In the genomic region with DNA sequence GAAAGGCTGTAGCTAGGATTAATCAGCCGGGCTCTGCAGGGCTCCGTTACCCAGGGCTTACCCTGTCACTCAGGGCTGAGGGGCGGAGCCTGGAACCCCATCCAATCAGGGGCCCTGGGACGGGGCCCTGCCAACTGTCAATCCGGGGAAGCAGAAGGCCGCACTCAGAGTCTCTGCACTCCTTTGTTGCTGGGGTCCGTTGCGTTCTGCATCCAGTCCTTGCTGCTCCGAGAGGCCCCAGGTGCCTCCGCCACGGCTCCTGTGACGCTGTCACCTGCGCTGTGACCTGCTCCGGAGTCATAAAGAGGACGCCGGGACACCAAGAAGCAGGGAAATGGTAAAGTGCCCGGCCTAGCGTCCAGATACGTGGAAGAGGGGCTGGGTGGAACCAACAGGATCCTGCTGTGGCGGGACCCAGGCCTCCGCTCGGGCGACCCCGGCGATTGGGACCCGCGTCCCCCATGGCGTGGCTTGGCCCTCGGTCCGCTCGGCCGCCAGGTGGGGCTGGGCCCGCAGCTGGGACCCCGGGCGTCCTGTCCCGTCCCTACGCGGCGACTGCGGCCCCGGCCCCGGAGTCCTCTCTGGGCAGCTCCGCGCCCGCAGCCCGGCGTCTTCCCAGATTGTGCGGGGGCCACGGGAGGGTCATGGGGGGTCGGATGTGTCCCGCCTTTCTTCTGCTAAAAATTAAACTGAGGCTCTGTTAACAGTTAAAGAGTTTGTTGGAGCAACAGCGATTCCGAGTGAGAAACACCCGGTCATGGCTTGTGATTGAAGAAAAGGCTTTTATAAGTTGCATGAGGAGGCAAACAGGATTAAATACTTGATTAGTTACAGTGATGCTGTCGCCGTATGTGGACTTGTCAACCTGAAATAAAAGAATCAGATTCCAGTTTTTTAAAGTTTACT, we compare ENCODE assay signal across 1 cellular context.
TF ChIP-seq lines count a peak whose summit lies in the region.

A gene (plus strand): TSS at position 133 of the 906 bp plus-strand sequence. CDS start 7,431 bp downstream, outside the sequence.

TF ChIP-seq in HepG2, 621 proteins besides CTCF, POLR2A, EP300 and RAD21 (continued from another document and continues in another):
- TF ChIP-seq, protein P1, sequence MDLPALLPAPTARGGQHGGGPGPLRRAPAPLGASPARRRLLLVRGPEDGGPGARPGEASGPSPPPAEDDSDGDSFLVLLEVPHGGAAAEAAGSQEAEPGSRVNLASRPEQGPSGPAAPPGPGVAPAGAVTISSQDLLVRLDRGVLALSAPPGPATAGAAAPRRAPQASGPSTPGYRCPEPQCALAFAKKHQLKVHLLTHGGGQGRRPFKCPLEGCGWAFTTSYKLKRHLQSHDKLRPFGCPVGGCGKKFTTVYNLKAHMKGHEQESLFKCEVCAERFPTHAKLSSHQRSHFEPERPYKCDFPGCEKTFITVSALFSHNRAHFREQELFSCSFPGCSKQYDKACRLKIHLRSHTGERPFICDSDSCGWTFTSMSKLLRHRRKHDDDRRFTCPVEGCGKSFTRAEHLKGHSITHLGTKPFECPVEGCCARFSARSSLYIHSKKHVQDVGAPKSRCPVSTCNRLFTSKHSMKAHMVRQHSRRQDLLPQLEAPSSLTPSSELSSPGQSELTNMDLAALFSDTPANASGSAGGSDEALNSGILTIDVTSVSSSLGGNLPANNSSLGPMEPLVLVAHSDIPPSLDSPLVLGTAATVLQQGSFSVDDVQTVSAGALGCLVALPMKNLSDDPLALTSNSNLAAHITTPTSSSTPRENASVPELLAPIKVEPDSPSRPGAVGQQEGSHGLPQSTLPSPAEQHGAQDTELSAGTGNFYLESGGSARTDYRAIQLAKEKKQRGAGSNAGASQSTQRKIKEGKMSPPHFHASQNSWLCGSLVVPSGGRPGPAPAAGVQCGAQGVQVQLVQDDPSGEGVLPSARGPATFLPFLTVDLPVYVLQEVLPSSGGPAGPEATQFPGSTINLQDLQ (CRISPR knock-in tag; IDR thresholded peaks at IDR 0.05): no peak
- TF ChIP-seq, protein P2, sequence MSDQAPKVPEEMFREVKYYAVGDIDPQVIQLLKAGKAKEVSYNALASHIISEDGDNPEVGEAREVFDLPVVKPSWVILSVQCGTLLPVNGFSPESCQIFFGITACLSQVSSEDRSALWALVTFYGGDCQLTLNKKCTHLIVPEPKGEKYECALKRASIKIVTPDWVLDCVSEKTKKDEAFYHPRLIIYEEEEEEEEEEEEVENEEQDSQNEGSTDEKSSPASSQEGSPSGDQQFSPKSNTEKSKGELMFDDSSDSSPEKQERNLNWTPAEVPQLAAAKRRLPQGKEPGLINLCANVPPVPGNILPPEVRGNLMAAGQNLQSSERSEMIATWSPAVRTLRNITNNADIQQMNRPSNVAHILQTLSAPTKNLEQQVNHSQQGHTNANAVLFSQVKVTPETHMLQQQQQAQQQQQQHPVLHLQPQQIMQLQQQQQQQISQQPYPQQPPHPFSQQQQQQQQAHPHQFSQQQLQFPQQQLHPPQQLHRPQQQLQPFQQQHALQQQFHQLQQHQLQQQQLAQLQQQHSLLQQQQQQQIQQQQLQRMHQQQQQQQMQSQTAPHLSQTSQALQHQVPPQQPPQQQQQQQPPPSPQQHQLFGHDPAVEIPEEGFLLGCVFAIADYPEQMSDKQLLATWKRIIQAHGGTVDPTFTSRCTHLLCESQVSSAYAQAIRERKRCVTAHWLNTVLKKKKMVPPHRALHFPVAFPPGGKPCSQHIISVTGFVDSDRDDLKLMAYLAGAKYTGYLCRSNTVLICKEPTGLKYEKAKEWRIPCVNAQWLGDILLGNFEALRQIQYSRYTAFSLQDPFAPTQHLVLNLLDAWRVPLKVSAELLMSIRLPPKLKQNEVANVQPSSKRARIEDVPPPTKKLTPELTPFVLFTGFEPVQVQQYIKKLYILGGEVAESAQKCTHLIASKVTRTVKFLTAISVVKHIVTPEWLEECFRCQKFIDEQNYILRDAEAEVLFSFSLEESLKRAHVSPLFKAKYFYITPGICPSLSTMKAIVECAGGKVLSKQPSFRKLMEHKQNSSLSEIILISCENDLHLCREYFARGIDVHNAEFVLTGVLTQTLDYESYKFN (CRISPR knock-in tag; conservative IDR thresholded peaks at IDR 0.05): peak; percentile 30; the same call in 1 of the 2 replicates
- TF ChIP-seq MTF1 (CRISPR knock-in tag; IDR thresholded peaks at IDR 0.05): no peak
- no peak for TF ChIP-seq TSC22D2 (CRISPR knock-in tag; IDR thresholded peaks at IDR 0.05; ENCODE audit: borderline replicate concordance)
- no peak for TF ChIP-seq MZF1 (CRISPR knock-in tag; IDR thresholded peaks at IDR 0.05; ENCODE audit: borderline replicate concordance)
- no peak for TF ChIP-seq NFIB (CRISPR knock-in tag; IDR thresholded peaks at IDR 0.05; ENCODE audit: borderline replicate concordance)
- no peak for TF ChIP-seq CEBPG (CRISPR knock-in tag; IDR thresholded peaks at IDR 0.05)
- no peak for TF ChIP-seq NFATC3 (CRISPR knock-in tag; IDR thresholded peaks at IDR 0.05)
- no peak for TF ChIP-seq ZNF773 (CRISPR knock-in tag; IDR thresholded peaks at IDR 0.05; ENCODE audit: borderline replicate concordance)
- TF ChIP-seq, protein P3, sequence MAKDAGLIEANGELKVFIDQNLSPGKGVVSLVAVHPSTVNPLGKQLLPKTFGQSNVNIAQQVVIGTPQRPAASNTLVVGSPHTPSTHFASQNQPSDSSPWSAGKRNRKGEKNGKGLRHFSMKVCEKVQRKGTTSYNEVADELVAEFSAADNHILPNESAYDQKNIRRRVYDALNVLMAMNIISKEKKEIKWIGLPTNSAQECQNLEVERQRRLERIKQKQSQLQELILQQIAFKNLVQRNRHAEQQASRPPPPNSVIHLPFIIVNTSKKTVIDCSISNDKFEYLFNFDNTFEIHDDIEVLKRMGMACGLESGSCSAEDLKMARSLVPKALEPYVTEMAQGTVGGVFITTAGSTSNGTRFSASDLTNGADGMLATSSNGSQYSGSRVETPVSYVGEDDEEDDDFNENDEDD (CRISPR knock-in tag; IDR thresholded peaks at IDR 0.05; ENCODE audit: borderline replicate concordance): 0 out of 2 replicates have a peak, but pooled peaks have one; percentile 10
- TF ChIP-seq, protein P4, sequence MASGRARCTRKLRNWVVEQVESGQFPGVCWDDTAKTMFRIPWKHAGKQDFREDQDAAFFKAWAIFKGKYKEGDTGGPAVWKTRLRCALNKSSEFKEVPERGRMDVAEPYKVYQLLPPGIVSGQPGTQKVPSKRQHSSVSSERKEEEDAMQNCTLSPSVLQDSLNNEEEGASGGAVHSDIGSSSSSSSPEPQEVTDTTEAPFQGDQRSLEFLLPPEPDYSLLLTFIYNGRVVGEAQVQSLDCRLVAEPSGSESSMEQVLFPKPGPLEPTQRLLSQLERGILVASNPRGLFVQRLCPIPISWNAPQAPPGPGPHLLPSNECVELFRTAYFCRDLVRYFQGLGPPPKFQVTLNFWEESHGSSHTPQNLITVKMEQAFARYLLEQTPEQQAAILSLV (CRISPR knock-in tag; IDR thresholded peaks at IDR 0.05; ENCODE audit: borderline replicate concordance): peak; percentile 55; the same call in 1 of the 2 replicates
- peak; percentile 41; the same call in 1 of the 2 replicates for TF ChIP-seq ZBTB38 (CRISPR knock-in tag; IDR thresholded peaks at IDR 0.05)
- no peak for TF ChIP-seq HDAC6 (IDR thresholded peaks at IDR 0.05; ENCODE audit: low read depth, low read length)
- TF ChIP-seq, protein P5, sequence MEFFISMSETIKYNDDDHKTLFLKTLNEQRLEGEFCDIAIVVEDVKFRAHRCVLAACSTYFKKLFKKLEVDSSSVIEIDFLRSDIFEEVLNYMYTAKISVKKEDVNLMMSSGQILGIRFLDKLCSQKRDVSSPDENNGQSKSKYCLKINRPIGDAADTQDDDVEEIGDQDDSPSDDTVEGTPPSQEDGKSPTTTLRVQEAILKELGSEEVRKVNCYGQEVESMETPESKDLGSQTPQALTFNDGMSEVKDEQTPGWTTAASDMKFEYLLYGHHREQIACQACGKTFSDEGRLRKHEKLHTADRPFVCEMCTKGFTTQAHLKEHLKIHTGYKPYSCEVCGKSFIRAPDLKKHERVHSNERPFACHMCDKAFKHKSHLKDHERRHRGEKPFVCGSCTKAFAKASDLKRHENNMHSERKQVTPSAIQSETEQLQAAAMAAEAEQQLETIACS (CRISPR knock-in tag; IDR thresholded peaks at IDR 0.05): no peak
- no peak for TF ChIP-seq MIER2 (CRISPR knock-in tag; IDR thresholded peaks at IDR 0.05)
- TF ChIP-seq ATRX (CRISPR knock-in tag; IDR thresholded peaks at IDR 0.05; ENCODE audit: borderline replicate concordance): no peak
- TF ChIP-seq ESRRA (CRISPR knock-in tag; IDR thresholded peaks at IDR 0.05; ENCODE audit: low read depth): 0 out of 2 replicates have a peak, but pooled peaks have one; percentile 42
- TF ChIP-seq RBAK (CRISPR knock-in tag; IDR thresholded peaks at IDR 0.05): no peak
- TF ChIP-seq ZNF562 (CRISPR knock-in tag; IDR thresholded peaks at IDR 0.05; ENCODE audit: borderline replicate concordance): no peak
- TF ChIP-seq ZNF660 (CRISPR knock-in tag; IDR thresholded peaks at IDR 0.05; ENCODE audit: borderline replicate concordance, low read depth): no peak
- 0 out of 2 replicates have a peak, but pooled peaks have one; percentile 27 for TF ChIP-seq ZNF607 (CRISPR knock-in tag; IDR thresholded peaks at IDR 0.05; ENCODE audit: borderline replicate concordance)
- TF ChIP-seq IRX3 (CRISPR knock-in tag; IDR thresholded peaks at IDR 0.05; ENCODE audit: borderline replicate concordance, low read depth): no peak
- TF ChIP-seq, protein P6, sequence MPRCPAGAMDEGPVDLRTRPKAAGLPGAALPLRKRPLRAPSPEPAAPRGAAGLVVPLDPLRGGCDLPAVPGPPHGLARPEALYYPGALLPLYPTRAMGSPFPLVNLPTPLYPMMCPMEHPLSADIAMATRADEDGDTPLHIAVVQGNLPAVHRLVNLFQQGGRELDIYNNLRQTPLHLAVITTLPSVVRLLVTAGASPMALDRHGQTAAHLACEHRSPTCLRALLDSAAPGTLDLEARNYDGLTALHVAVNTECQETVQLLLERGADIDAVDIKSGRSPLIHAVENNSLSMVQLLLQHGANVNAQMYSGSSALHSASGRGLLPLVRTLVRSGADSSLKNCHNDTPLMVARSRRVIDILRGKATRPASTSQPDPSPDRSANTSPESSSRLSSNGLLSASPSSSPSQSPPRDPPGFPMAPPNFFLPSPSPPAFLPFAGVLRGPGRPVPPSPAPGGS (CRISPR knock-in tag; IDR thresholded peaks at IDR 0.05): peak; percentile 78; the same call in 1 of the 2 replicates
- no peak for TF ChIP-seq MAFK (conservative IDR thresholded peaks at IDR 0.05 in 1 of 2, IDR thresholded peaks at IDR 0.05 in 1 of 2; ENCODE audit: low read length in 2 of 2)
- no peak for TF ChIP-seq TAF15 (IDR thresholded peaks at IDR 0.05; ENCODE audit: low read depth, low read length, poor library complexity, severe bottlenecking)
- peak; percentile 90; the same call in 1 of the 2 replicates for TF ChIP-seq ZNF556 (CRISPR knock-in tag; IDR thresholded peaks at IDR 0.05; ENCODE audit: borderline replicate concordance)
- no peak; the same call in 1 of the 2 replicates for TF ChIP-seq MED1 (CRISPR knock-in tag; IDR thresholded peaks at IDR 0.05)
- TF ChIP-seq SMARCC2 (IDR thresholded peaks at IDR 0.05): no peak
- TF ChIP-seq, protein P7, sequence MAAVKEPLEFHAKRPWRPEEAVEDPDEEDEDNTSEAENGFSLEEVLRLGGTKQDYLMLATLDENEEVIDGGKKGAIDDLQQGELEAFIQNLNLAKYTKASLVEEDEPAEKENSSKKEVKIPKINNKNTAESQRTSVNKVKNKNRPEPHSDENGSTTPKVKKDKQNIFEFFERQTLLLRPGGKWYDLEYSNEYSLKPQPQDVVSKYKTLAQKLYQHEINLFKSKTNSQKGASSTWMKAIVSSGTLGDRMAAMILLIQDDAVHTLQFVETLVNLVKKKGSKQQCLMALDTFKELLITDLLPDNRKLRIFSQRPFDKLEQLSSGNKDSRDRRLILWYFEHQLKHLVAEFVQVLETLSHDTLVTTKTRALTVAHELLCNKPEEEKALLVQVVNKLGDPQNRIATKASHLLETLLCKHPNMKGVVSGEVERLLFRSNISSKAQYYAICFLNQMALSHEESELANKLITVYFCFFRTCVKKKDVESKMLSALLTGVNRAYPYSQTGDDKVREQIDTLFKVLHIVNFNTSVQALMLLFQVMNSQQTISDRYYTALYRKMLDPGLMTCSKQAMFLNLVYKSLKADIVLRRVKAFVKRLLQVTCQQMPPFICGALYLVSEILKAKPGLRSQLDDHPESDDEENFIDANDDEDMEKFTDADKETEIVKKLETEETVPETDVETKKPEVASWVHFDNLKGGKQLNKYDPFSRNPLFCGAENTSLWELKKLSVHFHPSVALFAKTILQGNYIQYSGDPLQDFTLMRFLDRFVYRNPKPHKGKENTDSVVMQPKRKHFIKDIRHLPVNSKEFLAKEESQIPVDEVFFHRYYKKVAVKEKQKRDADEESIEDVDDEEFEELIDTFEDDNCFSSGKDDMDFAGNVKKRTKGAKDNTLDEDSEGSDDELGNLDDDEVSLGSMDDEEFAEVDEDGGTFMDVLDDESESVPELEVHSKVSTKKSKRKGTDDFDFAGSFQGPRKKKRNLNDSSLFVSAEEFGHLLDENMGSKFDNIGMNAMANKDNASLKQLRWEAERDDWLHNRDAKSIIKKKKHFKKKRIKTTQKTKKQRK (IDR thresholded peaks at IDR 0.05; ENCODE audit: low read length): no peak
- TF ChIP-seq TBP (CRISPR knock-in tag; IDR thresholded peaks at IDR 0.05): no peak
- TF ChIP-seq MIER3 (CRISPR knock-in tag; IDR thresholded peaks at IDR 0.05; ENCODE audit: borderline replicate concordance): no peak
- TF ChIP-seq KLF16 (CRISPR knock-in tag; IDR thresholded peaks at IDR 0.05): peak in 1 of 2 experiments; percentile 19; a peak in 1 of 4 replicates
- TF ChIP-seq SNAPC2 (CRISPR knock-in tag; IDR thresholded peaks at IDR 0.05): no peak
- TF ChIP-seq MED13 (CRISPR knock-in tag; IDR thresholded peaks at IDR 0.05): 0 out of 2 replicates have a peak, but pooled peaks have one; percentile 55
- no peak; the same call in 1 of the 2 replicates for TF ChIP-seq KDM2A (CRISPR knock-in tag; IDR thresholded peaks at IDR 0.05; ENCODE audit: borderline replicate concordance, low read depth)
- no peak for TF ChIP-seq ZIK1 (CRISPR knock-in tag; IDR thresholded peaks at IDR 0.05; ENCODE audit: borderline replicate concordance, low read depth)
- TF ChIP-seq ZSCAN20 (CRISPR knock-in tag; IDR thresholded peaks at IDR 0.05; ENCODE audit: borderline replicate concordance): 0 out of 2 replicates have a peak, but pooled peaks have one; percentile 27
- TF ChIP-seq, protein P8, sequence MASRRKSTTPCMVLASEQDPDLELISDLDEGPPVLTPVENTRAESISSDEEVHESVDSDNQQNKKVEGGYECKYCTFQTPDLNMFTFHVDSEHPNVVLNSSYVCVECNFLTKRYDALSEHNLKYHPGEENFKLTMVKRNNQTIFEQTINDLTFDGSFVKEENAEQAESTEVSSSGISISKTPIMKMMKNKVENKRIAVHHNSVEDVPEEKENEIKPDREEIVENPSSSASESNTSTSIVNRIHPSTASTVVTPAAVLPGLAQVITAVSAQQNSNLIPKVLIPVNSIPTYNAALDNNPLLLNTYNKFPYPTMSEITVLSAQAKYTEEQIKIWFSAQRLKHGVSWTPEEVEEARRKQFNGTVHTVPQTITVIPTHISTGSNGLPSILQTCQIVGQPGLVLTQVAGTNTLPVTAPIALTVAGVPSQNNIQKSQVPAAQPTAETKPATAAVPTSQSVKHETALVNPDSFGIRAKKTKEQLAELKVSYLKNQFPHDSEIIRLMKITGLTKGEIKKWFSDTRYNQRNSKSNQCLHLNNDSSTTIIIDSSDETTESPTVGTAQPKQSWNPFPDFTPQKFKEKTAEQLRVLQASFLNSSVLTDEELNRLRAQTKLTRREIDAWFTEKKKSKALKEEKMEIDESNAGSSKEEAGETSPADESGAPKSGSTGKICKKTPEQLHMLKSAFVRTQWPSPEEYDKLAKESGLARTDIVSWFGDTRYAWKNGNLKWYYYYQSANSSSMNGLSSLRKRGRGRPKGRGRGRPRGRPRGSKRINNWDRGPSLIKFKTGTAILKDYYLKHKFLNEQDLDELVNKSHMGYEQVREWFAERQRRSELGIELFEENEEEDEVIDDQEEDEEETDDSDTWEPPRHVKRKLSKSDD (CRISPR knock-in tag; IDR thresholded peaks at IDR 0.05; ENCODE audit: low read depth): 0 out of 2 replicates have a peak, but pooled peaks have one; percentile 55
- no peak for TF ChIP-seq MAF1 (CRISPR knock-in tag; IDR thresholded peaks at IDR 0.05; ENCODE audit: borderline replicate concordance)
- no peak for TF ChIP-seq ZNF841 (CRISPR knock-in tag; IDR thresholded peaks at IDR 0.05; ENCODE audit: borderline replicate concordance)
